8 cellular contexts compared by ENCODE assay signal in the genomic region with DNA sequence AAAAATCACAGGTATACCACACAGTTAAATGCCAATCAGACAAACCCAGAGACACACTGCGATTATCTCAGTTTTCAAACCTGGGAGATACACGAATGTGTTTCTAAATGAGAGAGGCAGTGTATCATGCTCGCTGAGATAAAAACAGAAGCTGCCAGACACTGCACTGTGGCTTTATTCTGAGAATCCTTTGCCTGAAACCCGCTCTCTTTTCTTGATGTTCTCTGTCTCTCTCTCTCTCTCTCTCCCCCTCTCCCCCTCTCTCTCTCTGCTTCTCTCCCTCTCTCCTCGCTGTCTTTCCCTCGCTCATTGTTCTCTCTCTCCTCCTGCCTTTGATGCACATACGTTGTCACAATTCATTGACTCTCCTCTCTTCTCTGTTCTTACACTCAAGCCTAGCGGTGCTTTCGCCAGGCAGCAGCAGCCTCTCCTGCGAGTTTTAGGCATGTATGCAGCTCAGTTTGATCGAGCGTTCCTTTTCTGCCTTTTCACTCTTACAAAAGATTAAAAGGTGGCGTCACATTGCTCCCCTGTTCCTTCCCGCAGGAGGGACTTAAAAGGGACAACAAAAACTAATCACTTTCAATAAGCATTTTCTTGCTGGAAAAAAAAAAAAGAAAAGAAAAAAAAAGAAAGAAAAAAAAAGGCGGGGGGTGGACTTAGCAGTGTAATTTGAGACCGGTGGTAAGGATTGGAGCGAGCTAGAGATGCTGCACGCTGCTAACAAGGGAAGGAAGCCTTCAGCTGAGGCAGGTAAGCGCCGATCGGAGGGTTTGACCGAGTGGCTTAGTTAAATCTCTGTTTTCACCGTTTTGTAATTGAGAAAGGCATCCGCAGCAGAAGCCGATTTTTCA.
DNase-seq lines count a peak whose midpoint lies in the region; ATAC-seq and TF ChIP-seq lines count a peak whose summit lies in the region.

No MANE protein-coding gene starts in this region.

- peaks cover 0 to 2% of the 10 kb centered on the region in 2 donors for H3K9me3 Mint-ChIP-seq in activated T-cell treated with anti-CD3 and anti-CD28 coated beads, Interleukin-2, amount 50 U/mL, for 72 hours
- no peaks in the 10 kb centered on the region for H3K9me3 Mint-ChIP-seq in type B pancreatic cell

- no peak for DNase-seq in activated T-cell treated with anti-CD3 and anti-CD28 coated beads, Interleukin-2, amount 50 U/mL, for 72 hours
- DNase-seq in activated T-cell treated with anti-CD3 and anti-CD28 coated beads, Interleukin-2, amount 50 U/mL, for 48 hours: no peak
- peak; percentile 55 for DNase-seq in adipocyte (ENCODE audit: low read depth)
- DNase-seq in iris pigment epithelial cell (ENCODE audit: low read depth): peak; percentile 65
- no peak for DNase-seq in type B pancreatic cell (ENCODE audit: extremely low spot score, unreplicated experiment)
- no peak for DNase-seq in SW 1271 (lab: John Stamatoyannopoulos, UW)
- DNase-seq in NCI-H510A (lab: John Stamatoyannopoulos, UW): no peak

- peak overlapping the region; percentile 30 to 65 for H3K4me3 Mint-ChIP-seq in activated T-cell treated with anti-CD3 and anti-CD28 coated beads, Interleukin-2, amount 50 U/mL, for 72 hours
- H3K4me3 Mint-ChIP-seq in type B pancreatic cell: peak overlapping the region; percentile 85

- no peaks in the 10 kb centered on the region for H3K36me3 ChIP-seq in adipocyte (ENCODE audit: control insufficient read depth, insufficient read depth, low read length, severe bottlenecking)

- no peak for ATAC-seq in activated T-cell treated with anti-CD3 and anti-CD28 coated beads, Interleukin-2, amount 50 U/mL, for 72 hours (replicated peaks in 1 of 2)
- no peak for ATAC-seq in HG03520 (IDR thresholded peaks at IDR 0.05; ENCODE audit: unreplicated experiment)

- H3K27me3 Mint-ChIP-seq in activated T-cell treated with anti-CD3 and anti-CD28 coated beads, Interleukin-2, amount 50 U/mL, for 72 hours (ENCODE audit: low read depth): peaks cover 25% of the 10 kb centered on the region
- peaks cover 62% of the 10 kb centered on the region for H3K27me3 Mint-ChIP-seq in type B pancreatic cell

- peaks cover 4% of the 10 kb centered on the region for H3K4me1 Mint-ChIP-seq in activated T-cell treated with anti-CD3 and anti-CD28 coated beads, Interleukin-2, amount 50 U/mL, for 72 hours (ENCODE audit: low read depth)
- H3K4me1 Mint-ChIP-seq in type B pancreatic cell (ENCODE audit: unreplicated experiment): peaks cover 25% of the 10 kb centered on the region

- H3K36me3 Mint-ChIP-seq in activated T-cell treated with anti-CD3 and anti-CD28 coated beads, Interleukin-2, amount 50 U/mL, for 72 hours (ENCODE audit: insufficient read depth in 2 of 2): peaks cover 0 to 1% of the 10 kb centered on the region in 2 donors
- no peaks in the 10 kb centered on the region for H3K36me3 Mint-ChIP-seq in type B pancreatic cell

- H3K27ac Mint-ChIP-seq in activated T-cell treated with anti-CD3 and anti-CD28 coated beads, Interleukin-2, amount 50 U/mL, for 72 hours: no peak overlapping the region
- peak overlapping the region; percentile 33 for H3K27ac Mint-ChIP-seq in type B pancreatic cell

- no peaks in the 10 kb centered on the region for H3K9me3 ChIP-seq in adipocyte (ENCODE audit: control insufficient read depth, low read length)

- peak overlapping the region; percentile 74 for H3K4me3 ChIP-seq in adipocyte (ENCODE audit: low read length)

- H3K9ac ChIP-seq in adipocyte (ENCODE audit: low read length): peak overlapping the region; percentile 55

- peak; percentile 24 for TF ChIP-seq CTCF in type B pancreatic cell (conservative IDR thresholded peaks at IDR 0.05)

- H3K27me3 ChIP-seq in adipocyte (replicated peaks; ENCODE audit: control insufficient read depth, insufficient read depth, low read length): peaks cover 39% of the 10 kb centered on the region

- H3K4me1 ChIP-seq in adipocyte (ENCODE audit: control insufficient read depth, insufficient read depth, low read length): peaks cover 29% of the 10 kb centered on the region

Comparison
In these comparisons a context has a peak if more than half of its experiments do, and no peak if none do; other contexts are left out.
1. DNase-seq: peak in adipocyte (single experiment) and iris pigment epithelial cell (single experiment); none in activated T-cell treated with anti-CD3 and anti-CD28 coated beads, Interleukin-2, amount 50 U/mL, for 72 hours (0 of 2), activated T-cell treated with anti-CD3 and anti-CD28 coated beads, Interleukin-2, amount 50 U/mL, for 48 hours (0 of 2), type B pancreatic cell (single experiment), SW 1271 (0 of 2) and NCI-H510A (single experiment).